In the genomic region with DNA sequence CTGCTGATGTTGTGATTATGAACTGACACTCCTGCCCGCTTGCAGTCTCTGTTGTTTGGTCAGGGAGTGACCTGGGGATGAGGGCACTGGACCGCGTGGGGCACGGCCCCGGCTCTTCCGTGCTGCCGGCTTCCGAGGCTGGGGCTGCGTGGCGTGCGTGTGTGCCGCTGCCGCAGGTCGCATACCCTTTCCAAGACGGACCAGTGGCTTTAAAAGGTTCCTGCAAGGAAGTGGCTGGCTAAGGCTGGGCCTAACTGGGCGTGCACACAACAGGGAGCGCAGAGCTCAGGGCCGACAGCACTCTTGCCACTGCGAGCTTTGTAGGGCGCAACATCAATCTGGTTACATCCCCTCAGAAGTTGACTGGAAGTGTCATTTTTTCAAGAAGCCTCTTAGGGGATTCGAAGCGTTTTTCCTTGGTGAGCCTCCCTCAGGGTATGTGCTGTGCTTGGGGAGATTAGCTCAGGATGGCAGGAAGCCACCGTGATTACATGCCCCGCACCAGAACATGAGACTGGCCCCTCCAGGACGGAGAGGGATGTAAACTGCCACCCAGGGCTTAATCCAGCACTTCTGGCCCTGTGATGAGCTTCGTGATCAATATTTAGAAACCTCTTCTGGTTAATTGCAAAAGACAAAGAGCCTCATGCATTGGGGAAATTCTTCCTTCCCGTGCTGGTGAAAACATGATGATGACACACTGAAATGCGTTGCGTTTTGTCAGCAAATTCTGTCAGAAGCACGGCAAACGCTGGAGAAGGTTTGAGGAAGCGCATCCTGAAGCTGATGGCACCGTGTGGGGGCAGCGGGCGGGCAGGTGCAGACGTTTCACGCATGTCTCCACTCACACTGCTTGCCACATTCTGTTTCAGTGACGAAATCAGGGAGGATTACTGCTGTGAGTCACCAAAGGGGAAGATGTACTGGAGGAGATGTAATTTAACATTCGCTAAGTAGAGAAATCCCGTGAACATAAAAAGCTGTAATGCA, we compare ENCODE assay signal across 9 cellular contexts. TPM values are rescaled to one million over a fixed set of nuclear protein-coding genes. Genes with fewer than 3 reads are reported as not detected.
DNase-seq lines count a peak whose midpoint lies in the region; ATAC-seq lines count a peak whose summit lies in the region.
"Had no signal": no experiment of that assay in that cellular context is flagged by ENCODE, and none has a peak within 500 bp of the region (broad histone marks: within the 10 kb centered on the region; RNA-seq: fewer than 3 reads in every experiment).

No MANE protein-coding gene starts in this region.

- peak overlapping the region; percentile 71 to 73 for H3K27ac Mint-ChIP-seq in natural killer cell treated with Interleukin-12 subunit alpha and Interleukin-12 subunit beta and Interleukin-15 and Interleukin-18, amount 100 ng/mL, for 72 hours

- H3K4me3 Mint-ChIP-seq in natural killer cell treated with Interleukin-12 subunit alpha and Interleukin-12 subunit beta and Interleukin-15 and Interleukin-18, amount 100 ng/mL, for 72 hours, result peak overlapping the region; percentile 34

- DNase-seq in C1 segment of cervical spinal cord (lab: John Stamatoyannopoulos, UW) (peak in 9 of 14 donors; percentile 5 to 59 (median 14)), SIG-M5 treated with dmso at 0.1 percent for 504 hours (lab: John Stamatoyannopoulos, UW; ENCODE audit: unreplicated experiment) (peak; percentile 98), epithelial cell of prostate (ENCODE audit: low read depth, low spot score) (no peak), DMS 273 treated with DMSO at 0.1 percent for 48 hours (lab: John Stamatoyannopoulos, UW) (no peak)
- DNase-seq in natural killer cell treated with Interleukin-12 subunit alpha and Interleukin-12 subunit beta and Interleukin-15 and Interleukin-18, amount 100 ng/mL, for 72 hours (ENCODE audit: low spot score), result no peak

- H3K4me1 Mint-ChIP-seq in natural killer cell treated with Interleukin-12 subunit alpha and Interleukin-12 subunit beta and Interleukin-15 and Interleukin-18, amount 100 ng/mL, for 72 hours (ENCODE audit: low read depth in 2 of 2), result peaks cover 47 to 51% of the 10 kb centered on the region in 2 donors

- peak overlapping the region; percentile 62 for H3K27ac ChIP-seq in epithelial cell of prostate
- H3K27ac ChIP-seq: SJSA1 had no signal

- H3K36me3 Mint-ChIP-seq in natural killer cell treated with Interleukin-12 subunit alpha and Interleukin-12 subunit beta and Interleukin-15 and Interleukin-18, amount 100 ng/mL, for 72 hours, result peaks cover 14% of the 10 kb centered on the region

- H3K27me3 Mint-ChIP-seq in natural killer cell treated with Interleukin-12 subunit alpha and Interleukin-12 subunit beta and Interleukin-15 and Interleukin-18, amount 100 ng/mL, for 72 hours, result no peaks in the 10 kb centered on the region

- H3K9me3 Mint-ChIP-seq in natural killer cell treated with Interleukin-12 subunit alpha and Interleukin-12 subunit beta and Interleukin-15 and Interleukin-18, amount 100 ng/mL, for 72 hours, result no peaks in the 10 kb centered on the region

- ATAC-seq in natural killer cell treated with Interleukin-12 subunit alpha and Interleukin-12 subunit beta and Interleukin-15 and Interleukin-18, amount 100 ng/mL, for 72 hours, result peak; percentile 54 to 64
- ATAC-seq in GM18870 (IDR thresholded peaks at IDR 0.05; ENCODE audit: unreplicated experiment), result no peak
- no peak for ATAC-seq in GM18517 (IDR thresholded peaks at IDR 0.05; ENCODE audit: unreplicated experiment)
- no peak for ATAC-seq in GM21619 (IDR thresholded peaks at IDR 0.05; ENCODE audit: unreplicated experiment)

RNA-seq across cellular contexts. Expression of a gene that starts 11.1 kb away (rescaled TPM):
- total RNA-seq in natural killer cell treated with Interleukin-12 subunit alpha and Interleukin-12 subunit beta and Interleukin-15 and Interleukin-18, amount 100 ng/mL, for 72 hours, result 10 to 100 TPM; 60.1 to 93.7 TPM

RNA-seq across cellular contexts. Expression of a gene that starts 46.2 kb away (rescaled TPM):
- total RNA-seq in natural killer cell treated with Interleukin-12 subunit alpha and Interleukin-12 subunit beta and Interleukin-15 and Interleukin-18, amount 100 ng/mL, for 72 hours, result 10 to 100 TPM; 19.6 to 25.1 TPM

RNA-seq across cellular contexts. Expression of a gene that starts 51.8 kb away (rescaled TPM):
- 100 to 1,000 TPM; 109 to 245 TPM for total RNA-seq in natural killer cell treated with Interleukin-12 subunit alpha and Interleukin-12 subunit beta and Interleukin-15 and Interleukin-18, amount 100 ng/mL, for 72 hours

Comparison
In these comparisons a context has a peak if more than half of its experiments do, and no peak if none do; other contexts are left out.
1. DNase-seq: peak in C1 segment of cervical spinal cord (9 of 14) and SIG-M5 treated with dmso at 0.1 percent for 504 hours (single experiment); none in epithelial cell of prostate (single experiment), natural killer cell treated with Interleukin-12 subunit alpha and Interleukin-12 subunit beta and Interleukin-15 and Interleukin-18, amount 100 ng/mL, for 72 hours (single experiment) and DMS 273 treated with DMSO at 0.1 percent for 48 hours (single experiment).
2. ATAC-seq: peak in natural killer cell treated with Interleukin-12 subunit alpha and Interleukin-12 subunit beta and Interleukin-15 and Interleukin-18, amount 100 ng/mL, for 72 hours (2 of 2); none in GM18870 (single experiment), GM18517 (single experiment) and GM21619 (single experiment).